In genomic region chr2:239579524-239580198, GRCh38 we compare ENCODE assay signal across 16 cellular contexts.
DNase-seq lines count a peak whose midpoint lies in the region; ATAC-seq lines count a peak whose summit lies in the region.
"Had no signal": no experiment of that assay in that cellular context is flagged by ENCODE, and none has a peak within 500 bp of the region (broad histone marks: within the 10 kb centered on the region; RNA-seq: fewer than 3 reads in every experiment).

No MANE protein-coding gene starts in this region.

- DNase-seq in activated effector memory CD4-positive, alpha-beta T cell treated with anti-CD3 and anti-CD28 coated beads, Interleukin-2, amount 50 U/mL, for 16 hours = peak; percentile 27
- DNase-seq in activated effector memory CD4-positive, alpha-beta T cell treated with Interleukin-2 at 50 U/mL for 16 hours = no peak
- DNase-seq in CD1c-positive myeloid dendritic cell (ENCODE audit: extremely low spot score) (peak; percentile 22), SKM-1 treated with dmso at 0.1 percent for 144 hours (lab: John Stamatoyannopoulos, UW; ENCODE audit: unreplicated experiment) (peak; percentile 33), posterior vena cava (ENCODE audit: low spot score) (peak; percentile 36), EL (no peak)
- DNase-seq: COR-L47, DMS153, H7, KBM-7, NCI-H1092 treated with DMSO at 0.1 percent for 48 hours, NCI-H2081 treated with DMSO at 0.1 percent for 48 hours, NCI-H510A, NCI-H774 had no signal

- ATAC-seq in HG02840 (IDR thresholded peaks at IDR 0.05; ENCODE audit: low FRiP score, unreplicated experiment) (no peak), GM21381 (IDR thresholded peaks at IDR 0.05; ENCODE audit: unreplicated experiment) (no peak)

- intact Hi-C loops in posterior vena cava (cut with DNase I) = no loop called here

Comparison
In these comparisons a context has a peak if more than half of its experiments do, and no peak if none do; other contexts are left out.
1. DNase-seq: peak in activated effector memory CD4-positive, alpha-beta T cell treated with anti-CD3 and anti-CD28 coated beads, Interleukin-2, amount 50 U/mL, for 16 hours (single experiment), CD1c-positive myeloid dendritic cell (single experiment), SKM-1 treated with dmso at 0.1 percent for 144 hours (single experiment) and posterior vena cava (single experiment); none in activated effector memory CD4-positive, alpha-beta T cell treated with Interleukin-2 at 50 U/mL for 16 hours (single experiment) and EL (single experiment).